Comparison of ENCODE assay signal across 1 cellular context in genomic region chr2:169509955-169510354, GRCh38.
A peak's percentile ranks its signal among the peaks of the same experiment; 100 is the strongest.
TF ChIP-seq lines count a peak whose summit lies in the region.

No MANE protein-coding gene starts in this region.

TF ChIP-seq in HEK293, 187 proteins besides CTCF, POLR2A, EP300 and RAD21:
- TF ChIP-seq ZXDB (tag by site-specific recombination; IDR thresholded peaks at IDR 0.05), result no peak
- peak; percentile 10; the same call in 1 of the 2 replicates for TF ChIP-seq ZBTB17 (tag by site-specific recombination; IDR thresholded peaks at IDR 0.05)
